29 cellular contexts compared by ENCODE assay signal in genomic region chr6:71279321-71279720, GRCh38.
"Had no signal": no experiment of that assay in that cellular context is flagged by ENCODE, and none has a peak within 500 bp of the region (broad histone marks: within the 10 kb centered on the region; RNA-seq: fewer than 3 reads in every experiment).

No MANE protein-coding gene starts in this region.

- ATAC-seq: activated CD4-positive, alpha-beta T cell treated with anti-CD3 and anti-CD28 coated beads for 36 hours; activated T-helper 17 cell treated with anti-CD3 and anti-CD28 coated beads, Interleukin-2, amount 50 U/mL, for 72 hours; Right ventricle myocardium inferior; T-cell had no signal

- H3K27ac ChIP-seq: brain microvascular endothelial cell, cardiac muscle cell, SK-N-MC had no signal

- H3K27me3 ChIP-seq: brain microvascular endothelial cell, cardiac muscle cell had no signal

- H3K4me1 Mint-ChIP-seq: activated CD4-positive, alpha-beta memory T cell treated with anti-CD3 and anti-CD28 coated beads, Interleukin-2, amount 10 ng/mL, durations not matched to agents 7 days and 5 days; activated CD4-positive, alpha-beta T cell treated with anti-CD3 and anti-CD28 coated beads for 36 hours; activated T-helper 17 cell treated with anti-CD3 and anti-CD28 coated beads, Interleukin-2, amount 50 U/mL, for 72 hours; T-cell had no signal

- H3K27ac Mint-ChIP-seq: activated CD4-positive, alpha-beta memory T cell treated with anti-CD3 and anti-CD28 coated beads, Interleukin-2, amount 10 ng/mL, durations not matched to agents 7 days and 5 days; activated CD4-positive, alpha-beta T cell treated with anti-CD3 and anti-CD28 coated beads for 36 hours; activated naive CD4-positive, alpha-beta T cell treated with anti-CD3 and anti-CD28 coated beads for 36 hours; activated naive CD8-positive, alpha-beta T cell; activated T-helper 17 cell treated with anti-CD3 and anti-CD28 coated beads, Interleukin-2, amount 50 U/mL, for 72 hours; T-cell had no signal

- H3K9me3 Mint-ChIP-seq: activated CD4-positive, alpha-beta memory T cell treated with anti-CD3 and anti-CD28 coated beads, Interleukin-2, amount 10 ng/mL, durations not matched to agents 7 days and 5 days; activated naive CD4-positive, alpha-beta T cell treated with anti-CD3 and anti-CD28 coated beads for 36 hours had no signal

- H3K4me3 ChIP-seq: cardiac muscle cell, SK-N-MC had no signal

- H3K4me3 Mint-ChIP-seq: activated CD4-positive, alpha-beta memory T cell treated with anti-CD3 and anti-CD28 coated beads, Interleukin-2, amount 10 ng/mL, durations not matched to agents 7 days and 5 days; activated CD4-positive, alpha-beta T cell treated with anti-CD3 and anti-CD28 coated beads for 36 hours; activated naive CD4-positive, alpha-beta T cell treated with anti-CD3 and anti-CD28 coated beads for 36 hours; activated naive CD8-positive, alpha-beta T cell; activated T-helper 17 cell treated with anti-CD3 and anti-CD28 coated beads, Interleukin-2, amount 50 U/mL, for 72 hours; T-cell had no signal

- H3K36me3 ChIP-seq: brain microvascular endothelial cell, cardiac muscle cell had no signal

- DNase-seq: activated CD4-positive, alpha-beta memory T cell treated with anti-CD3 and anti-CD28 coated beads, Interleukin-2, amount 10 ng/mL, durations not matched to agents 7 days and 5 days; activated CD4-positive, alpha-beta T cell treated with anti-CD3 and anti-CD28 coated beads for 36 hours; activated CD4-positive, alpha-beta T cell treated with anti-CD3 and anti-CD28 coated beads, Interleukin-2, amount 50 U/mL, for 1 hour; activated CD4-positive, CD25-positive, alpha-beta regulatory T cell; activated gamma-delta T cell; activated naive CD4-positive, alpha-beta T cell treated with anti-CD3 and anti-CD28 coated beads for 36 hours; activated T-cell treated with anti-CD3 and anti-CD28 coated beads for 4 hours; activated T-cell treated with anti-CD3 and anti-CD28 coated beads, Interleukin-2, amount 50 U/mL, for 48 hours; amygdala; brain microvascular endothelial cell; MV-4-11; NCI-H1092 treated with DMSO at 0.1 percent for 48 hours; NCI-H1417 treated with DMSO at 0.1 percent for 48 hours; NCI-H1694; NCI-H2029; NCI-H2107; NCI-H2171 treated with DMSO at 0.1 percent for 48 hours; NCI-H226; NCI-H526; NCI-H82; RPMI8226; T-cell; T-helper 2 cell; T1000 had no signal

- H3K27me3 Mint-ChIP-seq: activated CD4-positive, alpha-beta T cell treated with anti-CD3 and anti-CD28 coated beads for 36 hours; activated naive CD8-positive, alpha-beta T cell; activated T-helper 17 cell treated with anti-CD3 and anti-CD28 coated beads, Interleukin-2, amount 50 U/mL, for 72 hours had no signal

- H3K36me3 Mint-ChIP-seq: activated naive CD8-positive, alpha-beta T cell; T-cell had no signal
